Comparison of ENCODE assay signal across 10 cellular contexts in the genomic region with DNA sequence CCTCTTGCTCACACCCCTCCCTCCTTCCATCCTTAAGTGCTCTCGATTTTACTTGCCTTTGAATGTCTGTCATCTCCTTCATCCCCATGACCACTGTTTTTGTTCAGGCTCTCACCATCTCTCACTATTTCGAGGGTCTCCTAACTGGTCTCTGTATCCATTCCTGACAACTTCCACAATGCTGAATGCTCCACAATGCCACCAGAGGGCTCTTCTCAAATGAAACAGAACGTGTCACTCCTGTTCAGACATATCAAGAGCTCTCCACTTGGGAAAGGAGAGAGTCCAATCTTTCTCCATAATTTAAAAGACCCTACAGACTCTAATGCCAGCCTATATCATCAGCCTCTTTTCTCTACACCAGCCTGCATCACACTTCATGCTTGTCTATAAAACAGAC. TPM values are rescaled to one million over a fixed set of nuclear protein-coding genes. Genes with fewer than 3 reads are reported as not detected.
DNase-seq lines count a peak whose midpoint lies in the region; ATAC-seq, FAIRE-seq and TF ChIP-seq lines count a peak whose summit lies in the region.
"Had no signal": no experiment of that assay in that cellular context is flagged by ENCODE, and none has a peak within 500 bp of the region (broad histone marks: within the 10 kb centered on the region; RNA-seq: fewer than 3 reads in every experiment).

No MANE protein-coding gene starts in this region.

- H3K9me3 ChIP-seq in Karpas-422 (ENCODE audit: low read length) (no peaks in the 10 kb centered on the region), GM12878 (replicated peaks; ENCODE audit: control insufficient read depth, insufficient read depth, low read length) (no peaks in the 10 kb centered on the region)

- H3K9me3 Mint-ChIP-seq in nephron (no peaks in the 10 kb centered on the region), mesothelial cell of epicardium (peaks cover 6% of the 10 kb centered on the region)

- H3K4me1 Mint-ChIP-seq in nephron, result no peaks in the 10 kb centered on the region
- H3K4me1 Mint-ChIP-seq in mesothelial cell of epicardium, result peaks cover 7% of the 10 kb centered on the region

- DNase-seq in GM06990 (ENCODE audit: extremely low read depth, insufficient read length) (no peak), Karpas-422 (peak; percentile 42), GM12878 (ENCODE audit: low read depth, low spot score) (no peak), NOMO-1 treated with dmso at 0.1 percent for 144 hours (lab: John Stamatoyannopoulos, UW; ENCODE audit: unreplicated experiment) (no peak), foreskin keratinocyte (no peak), mesothelial cell of epicardium (ENCODE audit: low spot score in 2 of 2, unreplicated experiment in 2 of 2) (no peak), NOMO-1 (lab: John Stamatoyannopoulos, UW; ENCODE audit: unreplicated experiment in 2 of 2) (no peak)

- H4K20me1 ChIP-seq in Karpas-422 (ENCODE audit: insufficient read depth, low read depth, low read length), result no peaks in the 10 kb centered on the region
- no peaks in the 10 kb centered on the region for H4K20me1 ChIP-seq in GM12878 (ENCODE audit: control insufficient read depth, insufficient read depth)

- CTCF ChIA-PET in GM12878 (lab: Yijun Ruan, JAX), result interaction anchor here (1.1 to 6.1 kb wide), 6 partner anchors 8 to 159 kb away, joined by 3 to 42 read pairs (median 5); no protein-coding TSS in a partner anchor

- TF ChIP-seq CTCF in GM06990 (IDR thresholded peaks at IDR 0.05; ENCODE audit: insufficient read depth, low read length, poor library complexity, severe bottlenecking) (peak; percentile 50), GM12878 (IDR thresholded peaks at IDR 0.05 in 2 of 3, conservative IDR thresholded peaks at IDR 0.05 in 1 of 3; ENCODE audit: control insufficient read depth in 2 of 3, extremely low read depth in 1 of 3, insufficient read depth in 1 of 3, low read depth in 3 of 3, low read length in 3 of 3) (peak; percentile 12 to 44 (median 23); a peak in 4 of 6 replicates), nephron (IDR thresholded peaks at IDR 0.05; ENCODE audit: unreplicated experiment in 3 of 3) (peak; percentile 32 to 47 (median 44)), foreskin keratinocyte (conservative IDR thresholded peaks at IDR 0.05) (no peak), mesothelial cell of epicardium (IDR thresholded peaks at IDR 0.05; ENCODE audit: unreplicated experiment) (no peak)

- TF ChIP-seq EP300 in GM12878 (IDR thresholded peaks at IDR 0.05; ENCODE audit: borderline replicate concordance in 1 of 2, control insufficient read depth in 1 of 2, low read depth in 2 of 2, low read length in 2 of 2), result no peak

- no peak for TF ChIP-seq POLR2A in GM12878 (IDR thresholded peaks at IDR 0.05; ENCODE audit: low read depth, low read length)

- H3K4me2 ChIP-seq in Karpas-422 (ENCODE audit: low read depth, low read length, poor library complexity, severe bottlenecking) (no peak overlapping the region), GM12878 (ENCODE audit: control insufficient read depth, insufficient read depth) (no peak overlapping the region)

- POLR2A ChIA-PET in GM12878 (lab: Charles Lee), result no interaction called here

- intact Hi-C loops in GM12878 (cut with micrococcal nuclease; ENCODE audit: unreplicated experiment), result loop anchor here (2.0 kb wide), 1 partner anchor 158 kb away; no protein-coding TSS in a partner anchor

- H3K4me3 ChIP-seq in GM06990 (replicated peaks; ENCODE audit: low read depth, low read length) (no peak overlapping the region), Karpas-422 (ENCODE audit: low read length) (no peak overlapping the region), GM12878 (no peak overlapping the region)

- 18% methylated on average over 3 of the region's 3 CpGs for WGBS in GM12878 (ENCODE audit: insufficient coverage, insufficient replicate concordance, low lambda C conversion rate, missing lambda C conversion rate)

- no peaks in the 10 kb centered on the region for H3K27me3 ChIP-seq in GM06990 (replicated peaks; ENCODE audit: control insufficient read depth, insufficient read depth, low read length)
- no peaks in the 10 kb centered on the region for H3K27me3 ChIP-seq in Karpas-422 (ENCODE audit: low read length)
- H3K27me3 ChIP-seq in GM12878 (replicated peaks in 1 of 2; ENCODE audit: control insufficient read depth in 2 of 2, insufficient read depth in 2 of 2, low read length in 1 of 2), result no peaks in the 10 kb centered on the region
- H3K27me3 ChIP-seq in foreskin keratinocyte, result no peaks in the 10 kb centered on the region

- SMC1A ChIA-PET in GM12878 (lab: Charles Lee; ENCODE audit: uncharacterized antibody, unreplicated experiment), result interaction anchor here (1.1 to 2.0 kb wide), 2 partner anchors 51 to 158 kb away, joined by 3 to 13 read pairs; no protein-coding TSS in a partner anchor

- no peaks in the 10 kb centered on the region for H3K36me3 ChIP-seq in GM06990 (ENCODE audit: control insufficient read depth, insufficient read depth, low read length)
- no peaks in the 10 kb centered on the region for H3K36me3 ChIP-seq in Karpas-422 (ENCODE audit: insufficient read depth, low read length)
- H3K36me3 ChIP-seq in GM12878 (ENCODE audit: control insufficient read depth in 2 of 2, insufficient read depth in 2 of 2, low read length in 1 of 2), result no peaks in the 10 kb centered on the region

- H3K27me3 Mint-ChIP-seq in nephron (ENCODE audit: low read depth) (no peaks in the 10 kb centered on the region), mesothelial cell of epicardium (ENCODE audit: low read depth) (no peaks in the 10 kb centered on the region)

- no TSS peak for BruUV-seq in GM12878 (replicated peaks; lab: Mats Ljungman, UMichigan)

- H3K27ac Mint-ChIP-seq in nephron (no peak overlapping the region), mesothelial cell of epicardium (no peak overlapping the region)

- no peaks in the 10 kb centered on the region for H3K9me2 ChIP-seq in Karpas-422 (replicated peaks; ENCODE audit: insufficient read depth, low read length)

- no peaks in the 10 kb centered on the region for H3K4me1 ChIP-seq in Karpas-422 (ENCODE audit: low read length)
- no peaks in the 10 kb centered on the region for H3K4me1 ChIP-seq in GM12878 (ENCODE audit: control insufficient read depth, insufficient read depth, low read length)
- H3K4me1 ChIP-seq in foreskin keratinocyte, result no peaks in the 10 kb centered on the region

- no peak overlapping the region for H3K9ac ChIP-seq in Karpas-422 (ENCODE audit: low read length)
- H3K9ac ChIP-seq in GM12878 (ENCODE audit: control insufficient read depth, insufficient read depth, low read length), result no peak overlapping the region

- RAD21 ChIA-PET in GM12878 (lab: Charles Lee; ENCODE audit: unreplicated experiment), result interaction anchor here (0.9 to 2.9 kb wide), 3 partner anchors 51 to 158 kb away, joined by 3 to 17 read pairs (median 3); no protein-coding TSS in a partner anchor

- H2AFZ ChIP-seq in Karpas-422 (ENCODE audit: low read length) (no peak overlapping the region), GM12878 (ENCODE audit: control insufficient read depth, low read depth, low read length) (no peak overlapping the region)

- no peak overlapping the region for H3K4me3 Mint-ChIP-seq in nephron
- no peak overlapping the region for H3K4me3 Mint-ChIP-seq in mesothelial cell of epicardium

- no peaks in the 10 kb centered on the region for H3K36me3 Mint-ChIP-seq in nephron (ENCODE audit: low read depth)
- no peaks in the 10 kb centered on the region for H3K36me3 Mint-ChIP-seq in mesothelial cell of epicardium

- ATAC-seq in GM12878, result peak; percentile 43; the same call in 1 of the 3 replicates
- ATAC-seq in foreskin keratinocyte, result no peak

- H3K79me2 ChIP-seq in Karpas-422 (ENCODE audit: low read length), result no peaks in the 10 kb centered on the region
- no peaks in the 10 kb centered on the region for H3K79me2 ChIP-seq in GM12878 (ENCODE audit: control insufficient read depth, insufficient read depth, low read length)

- TF ChIP-seq RAD21 in GM12878 (IDR thresholded peaks at IDR 0.05; ENCODE audit: insufficient read depth, low read depth, low read length), result peak; percentile 25; the same call in 1 of the 2 replicates

- H3K27ac ChIP-seq in Karpas-422 (ENCODE audit: low read length) (no peak overlapping the region), GM12878 (ENCODE audit: control insufficient read depth, insufficient read depth) (no peak overlapping the region), foreskin keratinocyte (no peak overlapping the region)

- no peak for FAIRE-seq in GM12878 (lab: Jason Lieb, UNC)
- FAIRE-seq: astrocyte had no signal

- in situ Hi-C loops in GM12878 (cut with MboI), result no loop called here

TF ChIP-seq in GM12878, 131 proteins besides CTCF, POLR2A, EP300 and RAD21:
- TF ChIP-seq SMC3 (IDR thresholded peaks at IDR 0.05; ENCODE audit: borderline replicate concordance, low read length) (peak; percentile 31; the same call in 1 of the 2 replicates), IRF4 (IDR thresholded peaks at IDR 0.05; ENCODE audit: low read depth, low read length) (no peak)

RNA-seq across cellular contexts. Expression of gene SLC13A1, which starts 9.0 kb away (rescaled TPM):
- total RNA-seq in Karpas-422 (2014; rRNA removed; shearing (Covaris generic); ENCODE audit: low replicate concordance), result not detected in 2 replicates
- not detected in 2 replicates for total RNA-seq in GM12878 (2013; cell fraction: nucleolus; rRNA removed)
- total RNA-seq in GM12878 (2014; rRNA removed), result not detected in 2 replicates
- not detected in 2 replicates for total RNA-seq in GM12878 (2014; rRNA removed; fragmentation: Illumina TruSeq; extraction: Trizol)
- 0.10 TPM in 1 of 2 replicates, not detected in the other for total RNA-seq in GM12878 (2021)
- not detected for polyA plus RNA-seq in GM12878 (2011; ENCODE audit: low read depth)
- not detected in 2 replicates for polyA plus RNA-seq in GM12878 (2011; rRNA removed)
- not detected in 2 replicates for polyA plus RNA-seq in GM12878 (2011; cell fraction: cytosol; rRNA removed)
- not detected in 2 replicates for polyA plus RNA-seq in GM12878 (2011; cell fraction: nucleus; rRNA removed)
- polyA plus RNA-seq in GM12878 (2012), result not detected in 2 replicates
- polyA plus RNA-seq in GM12878 (2014; fragmentation: Illumina TruSeq; extraction: Trizol), result not detected in 2 replicates
- not detected for polyA plus RNA-seq in GM12878 (2014; fragmentation: Nextera tagmentation; extraction: Ambion mirVana)
- not detected in 2 replicates for polyA plus RNA-seq in GM12878 (2014; rRNA removed)
- not detected for polyA plus RNA-seq in GM12878 (2016; fragmentation: Nextera tagmentation; extraction: Ambion mirVana)
- polyA minus RNA-seq in GM12878 (2011; rRNA and poly(A)+ RNA removed), result not detected in 2 replicates
- polyA minus RNA-seq in GM12878 (2011; cell fraction: cytosol; rRNA and poly(A)+ RNA removed), result not detected in 2 replicates
- polyA minus RNA-seq in GM12878 (2011; cell fraction: nucleus; rRNA and poly(A)+ RNA removed), result not detected in 2 replicates
- total RNA-seq in foreskin keratinocyte, result not detected in 2 replicates
- not detected in 2 replicates for polyA plus RNA-seq in foreskin keratinocyte
- total RNA-seq in mesothelial cell of epicardium, result not detected in 3 replicates
- total RNA-seq: astrocyte, posterior vena cava had no signal

Comparison
In these comparisons a context has a peak if more than half of its experiments do, and no peak if none do; other contexts are left out.
1. CTCF ChIP-seq: peak in GM06990 (single experiment), GM12878 (3 of 3) and nephron (3 of 3); none in foreskin keratinocyte (single experiment) and mesothelial cell of epicardium (single experiment).